Comparison of ENCODE assay signal across 8 cellular contexts in the genomic region with DNA sequence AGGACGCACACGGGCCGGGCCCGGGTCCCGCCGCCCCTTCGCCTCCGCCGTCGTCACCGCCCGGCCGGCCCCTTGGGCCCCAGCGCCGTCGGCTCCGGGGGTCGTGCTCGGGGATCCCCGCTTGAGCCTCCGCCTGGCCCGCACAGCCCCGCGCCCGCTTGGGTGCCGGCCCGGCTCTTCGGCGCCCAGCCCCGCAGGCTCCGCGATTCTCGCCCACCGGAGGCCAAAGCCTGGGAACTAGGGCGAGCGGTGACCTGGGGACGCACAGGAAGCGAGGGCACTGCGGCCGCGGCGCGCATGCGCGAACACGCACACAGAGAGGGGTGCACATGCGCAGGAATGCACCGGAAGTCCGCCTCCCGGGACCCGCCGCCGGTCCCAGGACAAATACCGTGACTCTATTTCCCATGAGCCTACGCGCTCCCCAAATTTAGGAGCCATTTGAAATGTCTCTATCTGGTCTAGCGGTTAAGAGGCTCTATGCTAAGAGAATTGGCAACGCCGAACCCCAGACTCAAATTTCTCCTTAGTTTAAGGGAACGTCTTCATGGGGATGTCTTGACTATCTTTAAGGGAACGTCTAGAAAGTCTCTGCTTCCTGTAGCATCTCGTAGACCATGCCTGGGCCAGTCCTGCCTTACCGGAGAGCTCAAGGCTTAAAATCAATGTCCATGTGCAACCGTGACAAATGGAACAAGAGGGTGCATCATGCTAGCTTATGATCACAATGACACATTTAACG. TPM values are rescaled to one million over a fixed set of nuclear protein-coding genes. Genes with fewer than 3 reads are reported as not detected.
DNase-seq lines count a peak whose midpoint lies in the region; ATAC-seq and TF ChIP-seq lines count a peak whose summit lies in the region.

Gene ZNF12 (minus strand): TSS at position 282 of the 742 bp plus-strand sequence. CDS start 1,774 bp downstream, outside the sequence.

- H3K27me3 ChIP-seq in right atrium auricular region (no peaks in the 10 kb centered on the region), psoas muscle (ENCODE audit: insufficient read depth in 3 of 3, low read length in 2 of 3) (no peaks in the 10 kb centered on the region)

- no peak for TF ChIP-seq CTCF in right atrium auricular region (IDR thresholded peaks at IDR 0.05)
- no peak for TF ChIP-seq CTCF in psoas muscle (IDR thresholded peaks at IDR 0.05)

- intact Hi-C loops in psoas muscle (cut with DNase I), result no loop called here

- H3K36me3 ChIP-seq in right atrium auricular region (peaks cover 12% of the 10 kb centered on the region), psoas muscle (ENCODE audit: insufficient read depth in 1 of 2, low read depth in 1 of 2) (peaks cover 5 to 23% of the 10 kb centered on the region in 2 donors), urinary bladder (ENCODE audit: insufficient read depth) (peaks cover 6% of the 10 kb centered on the region)

- H3K9me3 ChIP-seq in right atrium auricular region (no peaks in the 10 kb centered on the region), psoas muscle (no peaks in the 10 kb centered on the region)

- 1% methylated on average over 35 to 65 of the region's 65 CpGs for WGBS in psoas muscle, 3 donors
- WGBS in urinary bladder, result under 1% methylated on average over 65 of the region's 65 CpGs

- peak; percentile 17 for DNase-seq in NCI-H187 treated with DMSO at 0.1 percent for 48 hours (lab: John Stamatoyannopoulos, UW)
- peak; percentile 85 to 96 (median 93) for DNase-seq in T-helper 2 cell
- peak; percentile 98 for DNase-seq in right atrium auricular region (ENCODE audit: low spot score)
- peak; percentile 98 to 99 for DNase-seq in psoas muscle

- peak; percentile 81 for TF ChIP-seq POLR2A in GM18505 (IDR thresholded peaks at IDR 0.05; ENCODE audit: borderline replicate concordance, extremely low read depth, insufficient read depth, insufficient read length)

- H3K4me1 ChIP-seq in right atrium auricular region (peaks cover 0 to 28% of the 10 kb centered on the region in 2 donors), psoas muscle (peaks cover 17% of the 10 kb centered on the region), urinary bladder (ENCODE audit: insufficient read depth) (peaks cover 2% of the 10 kb centered on the region)

- H3K27ac ChIP-seq in angular gyrus (ENCODE audit: low read depth, low read length) (peak within 1 kb of the TSS; percentile 91), right atrium auricular region (peak within 1 kb of the TSS; percentile 88 to 94), psoas muscle (peak within 1 kb of the TSS; percentile 87), urinary bladder (ENCODE audit: low read depth) (peak within 1 kb of the TSS; percentile 89)

- peak within 1 kb of the TSS; percentile 86 to 95 for H3K4me3 ChIP-seq in right atrium auricular region
- H3K4me3 ChIP-seq in psoas muscle, result peak within 1 kb of the TSS; percentile 99
- peak within 1 kb of the TSS; percentile 95 for H3K4me3 ChIP-seq in urinary bladder (ENCODE audit: low read depth, low read length)

- ATAC-seq in GM18505 (IDR thresholded peaks at IDR 0.05; ENCODE audit: unreplicated experiment) (peak; percentile 85), HG02970 (IDR thresholded peaks at IDR 0.05; ENCODE audit: low FRiP score, unreplicated experiment) (peak; percentile 93), psoas muscle (peak; percentile 100)

RNA-seq across cellular contexts. Expression of gene ZNF12, which starts in this region (rescaled TPM):
- total RNA-seq in right atrium auricular region, result 10 to 100 TPM; 13.9 to 14.2 TPM
- total RNA-seq in psoas muscle, result 10 to 100 TPM in 2 of 4 donors, 1 to 10 TPM in 2; 7.6 to 13.6 (median 11.0) TPM
- polyA plus RNA-seq in psoas muscle, result 10 to 100 TPM in 1 of 3 donors, 1 to 10 TPM in 2; 5.1 to 13.5 (median 7.7) TPM
- total RNA-seq in urinary bladder, result 48.9 TPM
- 12.8 TPM for polyA plus RNA-seq in urinary bladder

Comparison
In these comparisons a context has a peak if more than half of its experiments do, and no peak if none do; other contexts are left out.
1. Peak in every context shown above with its lines: DNase-seq, ATAC-seq, H3K4me3 ChIP-seq and H3K27ac ChIP-seq.
2. DNase-seq: peak in every context shown above with its lines; median percentile 98 in psoas muscle; 98 in right atrium auricular region; 93 in T-helper 2 cell; 17 in NCI-H187 treated with DMSO at 0.1 percent for 48 hours.